12 cellular contexts compared by ENCODE assay signal in the genomic region with DNA sequence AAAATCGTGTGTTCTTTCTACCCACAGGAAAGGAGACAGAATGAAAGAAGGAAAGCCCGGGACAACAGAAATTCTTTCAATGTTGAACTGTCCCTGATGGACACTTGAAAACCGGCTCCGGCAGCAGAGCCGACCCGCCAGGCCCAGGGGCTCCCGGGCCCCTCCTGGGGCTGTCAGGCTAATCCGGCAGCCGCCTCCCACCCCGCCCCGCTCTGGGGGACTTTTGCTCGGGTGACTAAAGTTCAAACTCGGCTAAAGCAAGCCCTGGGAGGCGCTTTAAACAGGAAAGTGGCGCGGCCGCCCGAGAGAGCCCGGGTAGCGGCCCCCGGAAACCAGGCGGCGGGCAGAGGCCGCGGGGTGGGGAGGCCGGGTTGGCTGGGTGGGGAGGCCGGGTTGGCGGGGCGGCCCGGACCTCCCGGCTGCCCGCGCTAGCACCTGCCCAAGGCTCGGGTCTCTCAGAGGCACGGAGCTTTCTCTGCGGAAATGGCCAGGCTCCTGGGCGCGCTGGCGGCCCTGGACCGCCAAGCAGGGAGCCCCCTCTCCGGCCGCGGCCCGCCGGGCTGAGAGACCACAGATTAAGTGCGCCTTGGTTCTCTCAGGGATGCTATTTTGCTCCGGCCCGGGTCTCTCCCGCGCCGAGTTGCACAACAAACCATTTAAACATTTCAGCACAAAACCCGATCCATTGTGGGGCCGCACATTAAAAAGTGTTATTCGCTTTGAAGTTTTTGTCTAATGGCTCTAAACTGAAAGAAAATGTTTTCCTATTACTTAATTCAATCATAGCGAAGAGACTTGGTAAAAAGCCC. TPM values are rescaled to one million over a fixed set of nuclear protein-coding genes. Genes with fewer than 3 reads are reported as not detected.
DNase-seq lines count a peak whose midpoint lies in the region; ATAC-seq and TF ChIP-seq lines count a peak whose summit lies in the region.
"Had no signal": no experiment of that assay in that cellular context is flagged by ENCODE, and none has a peak within 500 bp of the region (broad histone marks: within the 10 kb centered on the region; RNA-seq: fewer than 3 reads in every experiment).

No MANE protein-coding gene starts in this region.

- peaks cover 36% of the 10 kb centered on the region for H3K4me1 Mint-ChIP-seq in activated CD4-positive, alpha-beta memory T cell treated with anti-CD3 and anti-CD28 coated beads for 36 hours (ENCODE audit: low read depth)

- H3K9ac ChIP-seq in iPS-18a (ENCODE audit: low read length) = no peak overlapping the region

- DNase-seq in heart left ventricle = no peak
- no peak for DNase-seq in left ventricle myocardium superior
- DNase-seq in activated CD4-positive, alpha-beta memory T cell treated with anti-CD3 and anti-CD28 coated beads for 36 hours = peak; percentile 14
- no peak for DNase-seq in WERI-Rb-1
- no peak for DNase-seq in NCI-H2227 treated with DMSO at 0.1 percent for 48 hours (lab: John Stamatoyannopoulos, UW)
- DNase-seq: C1 segment of cervical spinal cord, T1000, transverse colon had no signal

- H3K27me3 Mint-ChIP-seq in activated CD4-positive, alpha-beta memory T cell treated with anti-CD3 and anti-CD28 coated beads for 36 hours = peaks cover 62% of the 10 kb centered on the region

- H3K4me3 ChIP-seq in heart left ventricle = peak overlapping the region in 10 of 12 donors; percentile 16 to 28 (median 22)
- peak overlapping the region; percentile 43 for H3K4me3 ChIP-seq in iPS-18a (ENCODE audit: low read length)
- peak overlapping the region; percentile 55 for H3K4me3 ChIP-seq in thymus (ENCODE audit: low read length)
- no peak overlapping the region for H3K4me3 ChIP-seq in WERI-Rb-1 (ENCODE audit: low read depth, low read length)

- H3K36me3 ChIP-seq in heart left ventricle = no peaks in the 10 kb centered on the region
- no peaks in the 10 kb centered on the region for H3K36me3 ChIP-seq in iPS-18a (ENCODE audit: control insufficient read depth, low read depth, low read length)
- H3K36me3 ChIP-seq in thymus (ENCODE audit: control insufficient read depth, insufficient read depth) = no peaks in the 10 kb centered on the region
- H3K36me3 ChIP-seq in WERI-Rb-1 = no peaks in the 10 kb centered on the region
- H3K36me3 ChIP-seq: transverse colon had no signal

- TF ChIP-seq CTCF in heart left ventricle (IDR thresholded peaks at IDR 0.05) = no peak
- no peak for TF ChIP-seq CTCF in WERI-Rb-1 (IDR thresholded peaks at IDR 0.05; ENCODE audit: low read depth, low read length)

- ATAC-seq in heart left ventricle = no peak
- ATAC-seq in left ventricle myocardium superior = no peak
- ATAC-seq in HG03159 (IDR thresholded peaks at IDR 0.05; ENCODE audit: unreplicated experiment) = no peak

- TF ChIP-seq POLR2A in heart left ventricle (IDR thresholded peaks at IDR 0.05) = no peak

- peaks cover 0 to 52% (median 23%) of the 10 kb centered on the region in 12 donors for H3K4me1 ChIP-seq in heart left ventricle
- H3K4me1 ChIP-seq in iPS-18a (ENCODE audit: control insufficient read depth, low read depth, low read length) = peaks cover 16% of the 10 kb centered on the region
- H3K4me1 ChIP-seq in thymus (ENCODE audit: control insufficient read depth, insufficient read depth, low read length) = peaks cover 6% of the 10 kb centered on the region

- 1 to 3% (median 2%) methylated on average over 21 to 55 of the region's 55 CpGs for WGBS in heart left ventricle, 4 donors
- WGBS in thymus = 2% methylated on average over 55 of the region's 55 CpGs

- H3K27ac ChIP-seq in heart left ventricle (no peak overlapping the region), iPS-18a (ENCODE audit: low read length) (no peak overlapping the region), thymus (ENCODE audit: low read depth) (peak overlapping the region; percentile 18), WERI-Rb-1 (no peak overlapping the region)
- H3K27ac ChIP-seq: transverse colon had no signal

- H3K27ac Mint-ChIP-seq in activated CD4-positive, alpha-beta memory T cell treated with anti-CD3 and anti-CD28 coated beads for 36 hours = no peak overlapping the region

- CTCF ChIA-PET in activated CD4-positive, alpha-beta memory T cell treated with anti-CD3 and anti-CD28 coated beads for 36 hours (lab: Charles Lee) = interaction anchor here (1.2 to 2.6 kb wide), 2 partner anchors 37 to 163 kb away, joined by 4 to 10 read pairs; no protein-coding TSS in a partner anchor

- intact Hi-C loops in heart left ventricle (cut with DNase I) (loop anchor here in 4 of 10 donors (10.0 kb wide), 4 partner anchors 125 to 385 kb away; no protein-coding TSS in a partner anchor), left ventricle myocardium superior (cut with micrococcal nuclease) (no loop called here)
- intact Hi-C loops in activated CD4-positive, alpha-beta memory T cell treated with anti-CD3 and anti-CD28 coated beads for 36 hours (cut with micrococcal nuclease) = loop anchor here (5.0 kb wide), 2 partner anchors 133 to 188 kb away; no protein-coding TSS in a partner anchor

- H3K9me3 Mint-ChIP-seq in activated CD4-positive, alpha-beta memory T cell treated with anti-CD3 and anti-CD28 coated beads for 36 hours = no peaks in the 10 kb centered on the region

- peaks cover 56 to 98% (median 76%) of the 10 kb centered on the region in 9 donors for H3K27me3 ChIP-seq in heart left ventricle
- peaks cover 96% of the 10 kb centered on the region for H3K27me3 ChIP-seq in iPS-18a (ENCODE audit: control insufficient read depth, insufficient read depth, low read length)
- peaks cover 66% of the 10 kb centered on the region for H3K27me3 ChIP-seq in thymus (ENCODE audit: control insufficient read depth, insufficient read depth)
- H3K27me3 ChIP-seq in WERI-Rb-1 (ENCODE audit: insufficient read depth, low read depth, severe bottlenecking) = peaks cover 95% of the 10 kb centered on the region

- H3K4me3 Mint-ChIP-seq in activated CD4-positive, alpha-beta memory T cell treated with anti-CD3 and anti-CD28 coated beads for 36 hours = peak overlapping the region; percentile 63

- H3K9me3 ChIP-seq in heart left ventricle (no peaks in the 10 kb centered on the region), iPS-18a (ENCODE audit: control insufficient read depth, low read depth, low read length) (no peaks in the 10 kb centered on the region), thymus (ENCODE audit: control insufficient read depth) (peaks cover 3% of the 10 kb centered on the region), WERI-Rb-1 (ENCODE audit: severe bottlenecking) (peaks cover 49% of the 10 kb centered on the region)
- H3K9me3 ChIP-seq: transverse colon had no signal

- POLR2A ChIA-PET in activated CD4-positive, alpha-beta memory T cell treated with anti-CD3 and anti-CD28 coated beads for 36 hours (lab: Charles Lee) = no interaction called here

- peaks cover 4% of the 10 kb centered on the region for H3K36me3 Mint-ChIP-seq in activated CD4-positive, alpha-beta memory T cell treated with anti-CD3 and anti-CD28 coated beads for 36 hours

RNA-seq across cellular contexts. Expression of a gene that starts 2.6 kb away (rescaled TPM):
- not detected for total RNA-seq in heart left ventricle
- not detected for polyA plus RNA-seq in heart left ventricle
- not detected for total RNA-seq in left ventricle myocardium superior
- total RNA-seq in activated CD4-positive, alpha-beta memory T cell treated with anti-CD3 and anti-CD28 coated beads for 36 hours = not detected
- 0.37 TPM for polyA plus RNA-seq in thymus
- total RNA-seq: mononuclear cell, transverse colon had no signal
